ENCODE assay signal across 16 cellular contexts in the genomic region with DNA sequence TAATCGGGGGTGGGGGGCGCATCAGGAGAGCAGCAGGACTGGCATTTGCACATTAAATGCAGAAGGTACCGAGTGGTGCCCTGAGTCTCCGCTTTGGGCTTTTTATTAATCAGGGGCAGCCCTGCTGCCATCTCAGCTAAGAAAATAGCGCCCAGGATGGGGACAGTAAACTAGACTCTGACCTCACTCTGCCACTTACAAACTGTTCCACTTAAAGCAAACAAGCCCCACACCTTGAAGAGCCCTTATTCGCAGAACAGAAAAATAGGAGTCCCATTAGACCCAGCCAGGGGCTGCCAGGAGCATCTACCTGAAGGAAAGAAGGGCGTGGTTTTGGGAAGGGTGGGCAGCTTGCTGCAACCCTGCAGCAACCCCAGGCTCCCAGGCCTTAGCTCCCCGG.
A peak's percentile ranks its signal among the peaks of the same experiment; 100 is the strongest.
DNase-seq lines count a peak whose midpoint lies in the region; ATAC-seq and TF ChIP-seq lines count a peak whose summit lies in the region.
"Had no signal": no experiment of that assay in that cellular context is flagged by ENCODE, and none has a peak within 500 bp of the region (broad histone marks: within the 10 kb centered on the region; RNA-seq: fewer than 3 reads in every experiment).

No MANE protein-coding gene starts in this region.

- no peaks in the 10 kb centered on the region for H3K9me3 ChIP-seq in stomach smooth muscle (ENCODE audit: control insufficient read depth in 2 of 2, low read length in 2 of 2)
- H3K9me3 ChIP-seq: BE2C had no signal

- no peak overlapping the region for H3K4me3 Mint-ChIP-seq in mesothelial cell of epicardium
- no peak overlapping the region for H3K4me3 Mint-ChIP-seq in progenitor cell of endocrine pancreas (ENCODE audit: low read depth)
- H3K4me3 Mint-ChIP-seq: activated T-cell treated with anti-CD3 and anti-CD28 coated beads, Interleukin-2, amount 50 U/mL, for 4 hours; naive thymus-derived CD4-positive, alpha-beta T cell; T-helper 1 cell treated with Interleukin-12 subunit alpha and Interleukin-12 subunit beta and Interleukin-4 antibody, amounts not matched to agents 30 μg/mL and 1 μg/mL, for 36 hours had no signal

- H3K9me3 Mint-ChIP-seq in mesothelial cell of epicardium = no peaks in the 10 kb centered on the region
- H3K9me3 Mint-ChIP-seq in progenitor cell of endocrine pancreas (ENCODE audit: low read depth) = no peaks in the 10 kb centered on the region
- H3K9me3 Mint-ChIP-seq: activated T-cell treated with anti-CD3 and anti-CD28 coated beads, Interleukin-2, amount 50 U/mL, for 4 hours; naive thymus-derived CD4-positive, alpha-beta T cell; T-helper 1 cell treated with Interleukin-12 subunit alpha and Interleukin-12 subunit beta and Interleukin-4 antibody, amounts not matched to agents 30 μg/mL and 1 μg/mL, for 36 hours had no signal

- H3K36me3 ChIP-seq in stomach smooth muscle (ENCODE audit: control insufficient read depth in 2 of 2, insufficient read depth in 2 of 2, low read length in 2 of 2) = peaks cover 46 to 62% of the 10 kb centered on the region in 2 donors

- H3K4me1 Mint-ChIP-seq in mesothelial cell of epicardium (peaks cover 6% of the 10 kb centered on the region), progenitor cell of endocrine pancreas (ENCODE audit: low read depth) (peaks cover 16% of the 10 kb centered on the region)
- H3K4me1 Mint-ChIP-seq: naive thymus-derived CD4-positive, alpha-beta T cell had no signal

- TF ChIP-seq CTCF in coronary artery (IDR thresholded peaks at IDR 0.05) = no peak
- TF ChIP-seq CTCF in mesothelial cell of epicardium (IDR thresholded peaks at IDR 0.05; ENCODE audit: unreplicated experiment) = no peak
- TF ChIP-seq CTCF in progenitor cell of endocrine pancreas (IDR thresholded peaks at IDR 0.05; ENCODE audit: unreplicated experiment) = no peak

- H3K9ac ChIP-seq in stomach smooth muscle (ENCODE audit: low read length in 2 of 2) = no peak overlapping the region

- peaks cover 84% of the 10 kb centered on the region for H3K4me1 ChIP-seq in stomach smooth muscle (ENCODE audit: control insufficient read depth, insufficient read depth, low read length)
- H3K4me1 ChIP-seq: BE2C had no signal

- peaks cover 13% of the 10 kb centered on the region for H3K36me3 Mint-ChIP-seq in mesothelial cell of epicardium
- no peaks in the 10 kb centered on the region for H3K36me3 Mint-ChIP-seq in progenitor cell of endocrine pancreas (ENCODE audit: insufficient read depth)
- H3K36me3 Mint-ChIP-seq: naive thymus-derived CD4-positive, alpha-beta T cell had no signal

- H3K27ac ChIP-seq in coronary artery (peak overlapping the region; percentile 79 to 97), stomach smooth muscle (ENCODE audit: low read length) (peak overlapping the region; percentile 90)
- H3K27ac ChIP-seq: HL-60 had no signal

- H3K27me3 ChIP-seq in stomach smooth muscle (ENCODE audit: control insufficient read depth in 1 of 2, insufficient read depth in 2 of 2, low read length in 2 of 2) = no peaks in the 10 kb centered on the region
- H3K27me3 ChIP-seq: BE2C had no signal

- H3K27me3 Mint-ChIP-seq in mesothelial cell of epicardium (ENCODE audit: low read depth) = no peaks in the 10 kb centered on the region
- H3K27me3 Mint-ChIP-seq in progenitor cell of endocrine pancreas = no peaks in the 10 kb centered on the region

- H3K4me3 ChIP-seq in coronary artery (peak overlapping the region; percentile 4), stomach smooth muscle (ENCODE audit: low read length in 2 of 2) (peak overlapping the region in 1 of 2 donors; percentile 3)

- H3K27ac Mint-ChIP-seq in mesothelial cell of epicardium (peak overlapping the region; percentile 54), progenitor cell of endocrine pancreas (no peak overlapping the region)
- H3K27ac Mint-ChIP-seq: T-helper 1 cell treated with Interleukin-12 subunit alpha and Interleukin-12 subunit beta and Interleukin-4 antibody, amounts not matched to agents 30 μg/mL and 1 μg/mL, for 36 hours had no signal

- DNase-seq in NCI-H510A (lab: John Stamatoyannopoulos, UW) = peak; percentile 8
- DNase-seq in coronary artery (ENCODE audit: low spot score) = no peak
- no peak for DNase-seq in mesothelial cell of epicardium (ENCODE audit: low spot score in 2 of 2, unreplicated experiment in 2 of 2)
- no peak for DNase-seq in progenitor cell of endocrine pancreas (ENCODE audit: low spot score, unreplicated experiment)
- DNase-seq in activated gamma-delta T cell (lab: John Stamatoyannopoulos, UW) = no peak
- no peak for DNase-seq in SK-N-DZ (ENCODE audit: low spot score)
- DNase-seq: activated CD4-positive, alpha-beta T cell treated with anti-CD3 and anti-CD28 coated beads for 4 hours; activated T-cell treated with anti-CD3 and anti-CD28 coated beads, Interleukin-2, amount 50 U/mL, for 4 hours; amniotic stem cell; BE2C; naive thymus-derived CD4-positive, alpha-beta T cell; NCI-H146 had no signal

- ATAC-seq in HG02763 (IDR thresholded peaks at IDR 0.05; ENCODE audit: unreplicated experiment) = no peak
- ATAC-seq: activated T-cell treated with anti-CD3 and anti-CD28 coated beads, Interleukin-2, amount 50 U/mL, for 4 hours; naive thymus-derived CD4-positive, alpha-beta T cell had no signal
